9 cellular contexts compared by ENCODE assay signal in the genomic region with DNA sequence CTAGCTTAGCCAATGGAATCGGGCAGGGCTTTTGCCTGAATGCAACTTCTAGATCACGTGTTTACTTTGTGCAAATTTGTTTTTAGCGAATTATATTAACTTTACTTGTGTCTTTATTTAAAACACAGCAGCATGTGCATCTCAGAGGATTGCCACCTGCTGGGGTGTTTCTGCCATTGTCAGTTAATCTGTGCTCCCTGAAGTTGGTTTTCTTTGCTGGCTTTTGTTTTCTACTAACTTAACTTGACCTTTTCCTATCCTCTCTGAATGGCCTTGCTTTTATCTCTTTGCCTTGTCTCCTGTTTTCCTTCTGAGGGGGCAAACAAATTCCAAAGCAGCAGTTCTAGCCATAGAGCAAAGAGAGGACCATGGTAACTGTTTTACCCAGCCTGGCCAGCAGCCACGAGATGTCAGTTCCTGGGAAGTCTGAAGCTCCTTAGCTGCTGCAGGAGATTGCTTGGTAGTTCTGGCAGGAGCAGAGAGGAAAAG.
DNase-seq lines count a peak whose midpoint lies in the region; ATAC-seq, FAIRE-seq and TF ChIP-seq lines count a peak whose summit lies in the region.
"Had no signal": no experiment of that assay in that cellular context is flagged by ENCODE, and none has a peak within 500 bp of the region (broad histone marks: within the 10 kb centered on the region; RNA-seq: fewer than 3 reads in every experiment).

No MANE protein-coding gene starts in this region.

- 49% methylated on average over 4 of the region's 4 CpGs for WGBS in prostate gland

- no peaks in the 10 kb centered on the region for H3K9me3 ChIP-seq in prostate gland

- no peak overlapping the region for H3K4me3 Mint-ChIP-seq in endothelial cell (ENCODE audit: unreplicated experiment)
- H3K4me3 Mint-ChIP-seq: dendritic cell treated with granulocyte-macrophage colony-stimulating factor and Interleukin-4, amounts not matched to agents 40 ng/mL and 50 ng/mL, for 4 days had no signal

- no peaks in the 10 kb centered on the region for H3K9me3 Mint-ChIP-seq in endothelial cell (ENCODE audit: unreplicated experiment)
- H3K9me3 Mint-ChIP-seq: dendritic cell treated with granulocyte-macrophage colony-stimulating factor and Interleukin-4, amounts not matched to agents 40 ng/mL and 50 ng/mL, for 4 days had no signal

- H3K4me1 Mint-ChIP-seq in endothelial cell (ENCODE audit: unreplicated experiment), result peaks cover 30% of the 10 kb centered on the region

- H3K4me1 ChIP-seq in prostate gland (replicated peaks), result no peaks in the 10 kb centered on the region

- TF ChIP-seq CTCF in AG04449 (IDR thresholded peaks at IDR 0.05; ENCODE audit: insufficient read depth, low read length, missing control alignments) (peak; percentile 52), LNCaP clone FGC (IDR thresholded peaks at IDR 0.05; ENCODE audit: control insufficient read depth, extremely low read depth, insufficient read depth) (peak; percentile 70), endothelial cell (IDR thresholded peaks at IDR 0.05; ENCODE audit: unreplicated experiment) (peak; percentile 54), prostate gland (IDR thresholded peaks at IDR 0.05) (peak in 3 of 4 experiments; percentile 42 to 51 (median 43))

- peak; percentile 30 for ATAC-seq in GM18867 (IDR thresholded peaks at IDR 0.05; ENCODE audit: unreplicated experiment)
- no peak for ATAC-seq in GM21529 (IDR thresholded peaks at IDR 0.05; ENCODE audit: unreplicated experiment)

- no peaks in the 10 kb centered on the region for H3K36me3 ChIP-seq in prostate gland

- H3K27me3 Mint-ChIP-seq in endothelial cell (ENCODE audit: unreplicated experiment), result no peaks in the 10 kb centered on the region
- H3K27me3 Mint-ChIP-seq: dendritic cell treated with granulocyte-macrophage colony-stimulating factor and Interleukin-4, amounts not matched to agents 40 ng/mL and 50 ng/mL, for 4 days had no signal

- POLR2A ChIA-PET in AG04449 (lab: Yijun Ruan, JAX), result interaction anchor here (1.4 kb wide), 1 partner anchor 103 kb away, joined by 4 read pairs; no protein-coding TSS in a partner anchor

- H3K27me3 ChIP-seq in prostate gland (replicated peaks; ENCODE audit: insufficient read depth), result no peaks in the 10 kb centered on the region

- intact Hi-C loops in prostate gland (cut with DNase I), result no loop called here

- no peak for FAIRE-seq in GM12892 (lab: Jason Lieb, UNC)

- TF ChIP-seq POLR2A in prostate gland (IDR thresholded peaks at IDR 0.05) (no peak), GM12892 (IDR thresholded peaks at IDR 0.05; ENCODE audit: low read depth, low read length) (no peak)

- H3K27ac Mint-ChIP-seq in endothelial cell (ENCODE audit: unreplicated experiment), result no peak overlapping the region
- H3K27ac Mint-ChIP-seq: dendritic cell treated with granulocyte-macrophage colony-stimulating factor and Interleukin-4, amounts not matched to agents 40 ng/mL and 50 ng/mL, for 4 days had no signal

- H3K27ac ChIP-seq in prostate gland, result no peak overlapping the region

- DNase-seq in AG04449 (ENCODE audit: low read depth, low spot score) (no peak), LNCaP clone FGC (ENCODE audit: low read depth) (no peak), endothelial cell (ENCODE audit: low spot score) (peak; percentile 10), prostate gland (ENCODE audit: low spot score) (no peak), GM12892 (ENCODE audit: insufficient read length) (no peak), DMS79 treated with DMSO at 0.1 percent for 48 hours (lab: John Stamatoyannopoulos, UW) (no peak)

- H3K4me3 ChIP-seq in AG04449 (ENCODE audit: low read depth, low read length) (no peak overlapping the region), LNCaP clone FGC (ENCODE audit: low read depth, low read length) (no peak overlapping the region), prostate gland (no peak overlapping the region)

- CTCF ChIA-PET in AG04449 (lab: Yijun Ruan, JAX), result interaction anchor here (0.7 to 8.1 kb wide), 34 partner anchors 10 to 112 kb away, joined by 3 to 91 read pairs (median 5); no protein-coding TSS in a partner anchor

- H3K36me3 Mint-ChIP-seq in endothelial cell (ENCODE audit: low read depth, unreplicated experiment), result no peaks in the 10 kb centered on the region
